9 cellular contexts compared by ENCODE assay signal in genomic region chr19:15318241-15318691, GRCh38. TPM values are rescaled to one million over a fixed set of nuclear protein-coding genes. Genes with fewer than 3 reads are reported as not detected.
A peak's percentile ranks its signal among the peaks of the same experiment; 100 is the strongest.
DNase-seq lines count a peak whose midpoint lies in the region; ATAC-seq and TF ChIP-seq lines count a peak whose summit lies in the region.
"Had no signal": no experiment of that assay in that cellular context is flagged by ENCODE, and none has a peak within 500 bp of the region (broad histone marks: within the 10 kb centered on the region; RNA-seq: fewer than 3 reads in every experiment).

No MANE protein-coding gene starts in this region.

- H3K4me1 Mint-ChIP-seq in activated CD4-positive, alpha-beta T cell treated with anti-CD3 and anti-CD28 coated beads, Interleukin-2, amount 10 ng/mL, durations not matched to agents 24 days and 14 days: peaks cover 74% of the 10 kb centered on the region
- H3K4me1 Mint-ChIP-seq in activated T-helper 2 cell treated with anti-CD3 and anti-CD28 coated beads, Interferon-gamma antibody, Interleukin-2, Interleukin-4, amounts not matched to agents 10 μg/mL and 5 μg/mL and 100 μg/mL, durations not matched to agents 14 hours and 24 hours and 36 hours (ENCODE audit: low read depth): peaks cover 65% of the 10 kb centered on the region
- H3K4me1 Mint-ChIP-seq in stimulated activated naive CD8-positive, alpha-beta T cell treated with anti-CD3 and anti-CD28 coated beads, Interleukin-15, amount 100 ng/mL, for 72 hours: peaks cover 95% of the 10 kb centered on the region

- intact Hi-C loops in activated CD4-positive, alpha-beta T cell treated with anti-CD3 and anti-CD28 coated beads, Interleukin-2, amount 10 ng/mL, durations not matched to agents 24 days and 14 days (cut with micrococcal nuclease): loop anchor here (2.0 kb wide), 1 partner anchor 17 kb away; no protein-coding TSS in a partner anchor
- intact Hi-C loops in activated T-helper 2 cell treated with anti-CD3 and anti-CD28 coated beads, Interferon-gamma antibody, Interleukin-2, Interleukin-4, amounts not matched to agents 10 μg/mL and 5 μg/mL and 100 μg/mL, durations not matched to agents 14 hours and 24 hours and 36 hours (cut with micrococcal nuclease): no loop called here
- intact Hi-C loops in left lung (cut with DNase I): no loop called here

- no peak for TF ChIP-seq CTCF in left lung (IDR thresholded peaks at IDR 0.05)

- H3K27ac ChIP-seq in left lung: peak overlapping the region; percentile 6 to 45

- no peak for DNase-seq in activated CD4-positive, alpha-beta T cell treated with anti-CD3 and anti-CD28 coated beads, Interleukin-2, amount 10 ng/mL, durations not matched to agents 24 days and 14 days
- no peak for DNase-seq in activated CD4-positive, alpha-beta T cell treated with anti-CD3 and anti-CD28 coated beads, Interleukin-2, amount 50 U/mL, for 1 hour
- no peak for DNase-seq in activated T-helper 2 cell treated with anti-CD3 and anti-CD28 coated beads, Interferon-gamma antibody, Interleukin-2, Interleukin-4, amounts not matched to agents 10 μg/mL and 5 μg/mL and 100 μg/mL, durations not matched to agents 14 hours and 24 hours and 36 hours (ENCODE audit: low spot score)
- no peak for DNase-seq in left lung
- DNase-seq in stimulated activated naive CD8-positive, alpha-beta T cell treated with anti-CD3 and anti-CD28 coated beads, Interleukin-15, amount 100 ng/mL, for 72 hours: no peak
- no peak for DNase-seq in NCI-H524 (lab: John Stamatoyannopoulos, UW)
- DNase-seq in anterior cingulate cortex (lab: John Stamatoyannopoulos, UW): no peak
- DNase-seq: left cardiac atrium had no signal

- no peaks in the 10 kb centered on the region for H3K9me3 ChIP-seq in left lung

- peaks cover 4% of the 10 kb centered on the region for H3K9me3 Mint-ChIP-seq in activated CD4-positive, alpha-beta T cell treated with anti-CD3 and anti-CD28 coated beads, Interleukin-2, amount 10 ng/mL, durations not matched to agents 24 days and 14 days
- H3K9me3 Mint-ChIP-seq in activated T-helper 2 cell treated with anti-CD3 and anti-CD28 coated beads, Interferon-gamma antibody, Interleukin-2, Interleukin-4, amounts not matched to agents 10 μg/mL and 5 μg/mL and 100 μg/mL, durations not matched to agents 14 hours and 24 hours and 36 hours: no peaks in the 10 kb centered on the region
- no peaks in the 10 kb centered on the region for H3K9me3 Mint-ChIP-seq in stimulated activated naive CD8-positive, alpha-beta T cell treated with anti-CD3 and anti-CD28 coated beads, Interleukin-15, amount 100 ng/mL, for 72 hours

- H3K4me1 ChIP-seq in left lung: peaks cover 45 to 100% of the 10 kb centered on the region in 2 donors

- peak overlapping the region; percentile 78 for H3K27ac Mint-ChIP-seq in activated CD4-positive, alpha-beta T cell treated with anti-CD3 and anti-CD28 coated beads, Interleukin-2, amount 10 ng/mL, durations not matched to agents 24 days and 14 days
- peak overlapping the region; percentile 69 for H3K27ac Mint-ChIP-seq in activated T-helper 2 cell treated with anti-CD3 and anti-CD28 coated beads, Interferon-gamma antibody, Interleukin-2, Interleukin-4, amounts not matched to agents 10 μg/mL and 5 μg/mL and 100 μg/mL, durations not matched to agents 14 hours and 24 hours and 36 hours
- H3K27ac Mint-ChIP-seq in stimulated activated naive CD8-positive, alpha-beta T cell treated with anti-CD3 and anti-CD28 coated beads, Interleukin-15, amount 100 ng/mL, for 72 hours: peak overlapping the region in 1 of 2 donors; percentile 82

- H3K4me3 ChIP-seq in left lung: no peak overlapping the region

- H3K27me3 Mint-ChIP-seq in activated CD4-positive, alpha-beta T cell treated with anti-CD3 and anti-CD28 coated beads, Interleukin-2, amount 10 ng/mL, durations not matched to agents 24 days and 14 days: no peaks in the 10 kb centered on the region
- no peaks in the 10 kb centered on the region for H3K27me3 Mint-ChIP-seq in activated T-helper 2 cell treated with anti-CD3 and anti-CD28 coated beads, Interferon-gamma antibody, Interleukin-2, Interleukin-4, amounts not matched to agents 10 μg/mL and 5 μg/mL and 100 μg/mL, durations not matched to agents 14 hours and 24 hours and 36 hours (ENCODE audit: low read depth)
- no peaks in the 10 kb centered on the region for H3K27me3 Mint-ChIP-seq in stimulated activated naive CD8-positive, alpha-beta T cell treated with anti-CD3 and anti-CD28 coated beads, Interleukin-15, amount 100 ng/mL, for 72 hours

- no peaks in the 10 kb centered on the region for H3K36me3 ChIP-seq in left lung

- ATAC-seq in left lung: peak; percentile 41
- ATAC-seq in stimulated activated naive CD8-positive, alpha-beta T cell treated with anti-CD3 and anti-CD28 coated beads, Interleukin-15, amount 100 ng/mL, for 72 hours: peak; percentile 84
- ATAC-seq in GM21367 (IDR thresholded peaks at IDR 0.05; ENCODE audit: unreplicated experiment): no peak

- H3K36me3 Mint-ChIP-seq in activated CD4-positive, alpha-beta T cell treated with anti-CD3 and anti-CD28 coated beads, Interleukin-2, amount 10 ng/mL, durations not matched to agents 24 days and 14 days (ENCODE audit: low read depth): peaks cover 11% of the 10 kb centered on the region
- H3K36me3 Mint-ChIP-seq in activated T-helper 2 cell treated with anti-CD3 and anti-CD28 coated beads, Interferon-gamma antibody, Interleukin-2, Interleukin-4, amounts not matched to agents 10 μg/mL and 5 μg/mL and 100 μg/mL, durations not matched to agents 14 hours and 24 hours and 36 hours (ENCODE audit: low read depth): peaks cover 21% of the 10 kb centered on the region

- peak overlapping the region; percentile 5 for H3K4me3 Mint-ChIP-seq in activated CD4-positive, alpha-beta T cell treated with anti-CD3 and anti-CD28 coated beads, Interleukin-2, amount 10 ng/mL, durations not matched to agents 24 days and 14 days
- no peak overlapping the region for H3K4me3 Mint-ChIP-seq in activated T-helper 2 cell treated with anti-CD3 and anti-CD28 coated beads, Interferon-gamma antibody, Interleukin-2, Interleukin-4, amounts not matched to agents 10 μg/mL and 5 μg/mL and 100 μg/mL, durations not matched to agents 14 hours and 24 hours and 36 hours (ENCODE audit: low read depth)
- peak overlapping the region; percentile 39 to 47 for H3K4me3 Mint-ChIP-seq in stimulated activated naive CD8-positive, alpha-beta T cell treated with anti-CD3 and anti-CD28 coated beads, Interleukin-15, amount 100 ng/mL, for 72 hours

- no peaks in the 10 kb centered on the region for H3K27me3 ChIP-seq in left lung

RNA-seq across cellular contexts. Expression of gene BRD4, which starts 14.1 kb away (rescaled TPM):
- 109 TPM in 2 replicates for total RNA-seq in activated CD4-positive, alpha-beta T cell treated with anti-CD3 and anti-CD28 coated beads, Interleukin-2, amount 10 ng/mL, durations not matched to agents 24 days and 14 days
- 104 and 108 TPM in 2 replicates for total RNA-seq in activated T-helper 2 cell treated with anti-CD3 and anti-CD28 coated beads, Interferon-gamma antibody, Interleukin-2, Interleukin-4, amounts not matched to agents 10 μg/mL and 5 μg/mL and 100 μg/mL, durations not matched to agents 14 hours and 24 hours and 36 hours
- total RNA-seq in left lung: 10 to 100 TPM; 79.1 to 89.6 TPM
